Comparison of ENCODE assay signal across 28 cellular contexts in the genomic region with DNA sequence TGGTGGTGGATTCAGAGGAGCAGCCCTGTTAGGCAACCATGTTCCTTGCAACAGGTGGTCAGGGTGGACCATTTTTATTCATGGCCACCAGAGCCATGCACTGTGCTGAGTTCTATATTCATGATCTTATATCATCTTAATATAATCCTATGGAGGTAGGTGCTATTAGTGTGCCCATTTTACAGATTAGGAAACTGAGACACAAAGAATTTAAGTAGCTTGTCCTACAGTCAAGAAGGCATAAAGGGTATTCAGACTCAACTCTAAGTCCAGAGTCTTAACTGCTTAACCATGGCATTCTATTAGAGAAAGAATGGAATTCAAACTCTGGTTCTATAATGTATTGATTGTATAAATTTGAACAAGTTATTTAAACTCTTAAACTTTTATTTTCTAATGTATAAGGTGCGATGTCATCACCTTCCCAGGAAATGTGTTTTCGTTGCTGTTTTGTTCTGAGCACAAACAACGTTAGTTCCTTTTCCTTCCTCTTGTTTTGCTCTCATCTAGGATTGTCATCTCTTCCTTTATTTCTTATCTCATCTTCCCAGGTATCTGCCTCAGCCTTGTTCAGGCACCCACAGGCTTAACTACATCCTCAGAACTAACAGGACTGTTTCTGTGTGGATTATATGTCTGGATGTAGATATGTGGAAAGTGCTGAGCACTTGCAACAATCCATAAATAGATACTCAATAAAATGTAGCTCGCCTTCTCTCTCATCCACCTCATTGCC.
"Had no signal": no experiment of that assay in that cellular context is flagged by ENCODE, and none has a peak within 500 bp of the region (broad histone marks: within the 10 kb centered on the region; RNA-seq: fewer than 3 reads in every experiment).

No MANE protein-coding gene starts in this region.

- H2AFZ ChIP-seq: hepatocyte had no signal

- H3K79me2 ChIP-seq: hepatocyte had no signal

- ATAC-seq: activated CD4-positive, alpha-beta T cell treated with anti-CD3 and anti-CD28 coated beads for 36 hours; activated CD8-positive, alpha-beta memory T cell treated with anti-CD3 and anti-CD28 coated beads, Interleukin-2, amount 10 ng/mL, durations not matched to agents 7 days and 5 days; activated CD8-positive, alpha-beta T cell treated with anti-CD3 and anti-CD28 coated beads, Interleukin-2, amount 10 ng/mL, durations not matched to agents 7 days and 5 days; activated naive CD8-positive, alpha-beta T cell treated with anti-CD3 and anti-CD28 coated beads, Interleukin-2, amount 50 U/mL, for 24 hours; gastrocnemius medialis had no signal

- H3K9me3 ChIP-seq: gastrocnemius medialis, left ventricle myocardium inferior, ovary, suprapubic skin, tibial nerve had no signal

- H3K27me3 Mint-ChIP-seq: activated CD8-positive, alpha-beta memory T cell treated with anti-CD3 and anti-CD28 coated beads, Interleukin-2, amount 10 ng/mL, durations not matched to agents 7 days and 5 days; activated naive CD4-positive, alpha-beta T cell treated with anti-CD3 and anti-CD28 coated beads, Interleukin-2, amount 50 U/mL, for 24 hours; naive B cell had no signal

- DNase-seq: activated CD4-positive, alpha-beta T cell treated with anti-CD3 and anti-CD28 coated beads for 36 hours; activated CD4-positive, CD25-positive, alpha-beta regulatory T cell; activated CD8-positive, alpha-beta memory T cell treated with anti-CD3 and anti-CD28 coated beads, Interleukin-2, amount 10 ng/mL, durations not matched to agents 7 days and 5 days; activated CD8-positive, alpha-beta T cell treated with anti-CD3 and anti-CD28 coated beads, Interleukin-2, amount 10 ng/mL, durations not matched to agents 7 days and 5 days; activated naive CD8-positive, alpha-beta T cell treated with anti-CD3 and anti-CD28 coated beads, Interleukin-2, amount 50 U/mL, for 24 hours; activated T-cell treated with anti-CD3 and anti-CD28 coated beads, Interleukin-2, amount 50 U/mL, for 48 hours; amygdala; effector CD8-positive, alpha-beta T cell; gastrocnemius medialis; glutamatergic neuron; islet precursor cell; left ventricle myocardium inferior; naive B cell; ovary; stimulated activated CD4-positive, alpha-beta T cell treated with anti-CD3 and anti-CD28 coated beads, Interleukin-2, amount 100 ng/mL, for 24 hours; stimulated activated naive CD4-positive, alpha-beta T cell; SW 1271; T-helper 9 cell had no signal

- H3K36me3 Mint-ChIP-seq: activated CD8-positive, alpha-beta memory T cell treated with anti-CD3 and anti-CD28 coated beads, Interleukin-2, amount 10 ng/mL, durations not matched to agents 7 days and 5 days; activated naive CD4-positive, alpha-beta T cell treated with anti-CD3 and anti-CD28 coated beads, Interleukin-2, amount 50 U/mL, for 24 hours; naive B cell had no signal

- H3K4me1 Mint-ChIP-seq: activated naive CD4-positive, alpha-beta T cell treated with anti-CD3 and anti-CD28 coated beads, Interleukin-2, amount 50 U/mL, for 24 hours; activated naive CD8-positive, alpha-beta T cell treated with anti-CD3 and anti-CD28 coated beads, Interleukin-2, amount 50 U/mL, for 24 hours; naive B cell had no signal

- H3K4me3 Mint-ChIP-seq: activated CD4-positive, alpha-beta T cell treated with anti-CD3 and anti-CD28 coated beads for 36 hours; activated CD8-positive, alpha-beta memory T cell treated with anti-CD3 and anti-CD28 coated beads, Interleukin-2, amount 10 ng/mL, durations not matched to agents 7 days and 5 days; activated CD8-positive, alpha-beta T cell treated with anti-CD3 and anti-CD28 coated beads, Interleukin-2, amount 10 ng/mL, durations not matched to agents 7 days and 5 days; activated naive CD4-positive, alpha-beta T cell treated with anti-CD3 and anti-CD28 coated beads, Interleukin-2, amount 50 U/mL, for 24 hours; activated naive CD8-positive, alpha-beta T cell treated with anti-CD3 and anti-CD28 coated beads, Interleukin-2, amount 50 U/mL, for 24 hours; naive B cell; T-helper 1 cell treated with Interleukin-12 subunit alpha and Interleukin-12 subunit beta and Interleukin-4 antibody, amounts not matched to agents 30 μg/mL and 1 μg/mL, for 36 hours had no signal

- H3K27me3 ChIP-seq: gastrocnemius medialis, hepatocyte, ovary, suprapubic skin, tibial nerve had no signal

- H3K36me3 ChIP-seq: gastrocnemius medialis, left ventricle myocardium inferior, ovary, suprapubic skin, tibial nerve had no signal

- H3K27ac ChIP-seq: gastrocnemius medialis, hepatocyte, left ventricle myocardium inferior, ovary, suprapubic skin had no signal

- H3K4me2 ChIP-seq: hepatocyte, smooth muscle cell had no signal

- H3K9me3 Mint-ChIP-seq: activated naive CD4-positive, alpha-beta T cell treated with anti-CD3 and anti-CD28 coated beads, Interleukin-2, amount 50 U/mL, for 24 hours; activated naive CD8-positive, alpha-beta T cell treated with anti-CD3 and anti-CD28 coated beads, Interleukin-2, amount 50 U/mL, for 24 hours; activated T-helper 2 cell treated with anti-CD3 and anti-CD28 coated beads, Interferon-gamma antibody, Interleukin-2, Interleukin-4, amounts not matched to agents 10 μg/mL and 5 μg/mL and 100 μg/mL, durations not matched to agents 14 hours and 24 hours and 36 hours; naive B cell; T-helper 1 cell treated with Interleukin-12 subunit alpha and Interleukin-12 subunit beta and Interleukin-4 antibody, amounts not matched to agents 30 μg/mL and 1 μg/mL, for 36 hours had no signal

- H3K27ac Mint-ChIP-seq: activated CD4-positive, alpha-beta T cell treated with anti-CD3 and anti-CD28 coated beads for 36 hours; activated CD8-positive, alpha-beta memory T cell treated with anti-CD3 and anti-CD28 coated beads, Interleukin-2, amount 10 ng/mL, durations not matched to agents 7 days and 5 days; activated CD8-positive, alpha-beta T cell treated with anti-CD3 and anti-CD28 coated beads, Interleukin-2, amount 10 ng/mL, durations not matched to agents 7 days and 5 days; activated naive CD4-positive, alpha-beta T cell treated with anti-CD3 and anti-CD28 coated beads, Interleukin-2, amount 50 U/mL, for 24 hours; activated naive CD8-positive, alpha-beta T cell treated with anti-CD3 and anti-CD28 coated beads, Interleukin-2, amount 50 U/mL, for 24 hours; activated T-helper 2 cell treated with anti-CD3 and anti-CD28 coated beads, Interferon-gamma antibody, Interleukin-2, Interleukin-4, amounts not matched to agents 10 μg/mL and 5 μg/mL and 100 μg/mL, durations not matched to agents 14 hours and 24 hours and 36 hours; naive B cell; progenitor cell of endocrine pancreas; T-helper 1 cell treated with Interleukin-12 subunit alpha and Interleukin-12 subunit beta and Interleukin-4 antibody, amounts not matched to agents 30 μg/mL and 1 μg/mL, for 36 hours had no signal

- H3K4me3 ChIP-seq: gastrocnemius medialis, hepatocyte, left ventricle myocardium inferior, lung, ovary, smooth muscle cell, suprapubic skin, tibial nerve had no signal

- FAIRE-seq: bronchial epithelial cell had no signal
